ENCODE assay signal across 8 cellular contexts in genomic region chr5:168486136-168486879, GRCh38. TPM values are rescaled to one million over a fixed set of nuclear protein-coding genes. Genes with fewer than 3 reads are reported as not detected.
DNase-seq lines count a peak whose midpoint lies in the region; ATAC-seq and TF ChIP-seq lines count a peak whose summit lies in the region.

Gene RARS1, plus strand, starts transcription at chr5:168486471. Its CDS starts 28 bp downstream, at chr5:168486499.

- peak within 1 kb of the TSS; percentile 64 for H3K27ac ChIP-seq in CD4-positive, alpha-beta T cell (ENCODE audit: low read depth, low read length)
- peak within 1 kb of the TSS; percentile 54 to 61 for H3K27ac ChIP-seq in left lung

- peak; percentile 75 to 86 (median 81) for DNase-seq in CD4-positive, alpha-beta T cell
- DNase-seq in NCI-H748 treated with DMSO at 0.1 percent for 48 hours (lab: John Stamatoyannopoulos, UW) (peak; percentile 73), dermis blood vessel endothelial cell (peak; percentile 96), left lung (peak; percentile 95 to 97)
- DNase-seq in activated CD4-positive, alpha-beta T cell treated with anti-CD3 and anti-CD28 coated beads, Interleukin-2, amount 50 U/mL, for 4 hours: peak; percentile 81 to 83
- peak; percentile 87 to 89 for DNase-seq in stimulated activated CD4-positive, alpha-beta T cell treated with anti-CD3 and anti-CD28 coated beads, Interleukin-2, amount 100 ng/mL, for 48 hours

- peak within 1 kb of the TSS; percentile 97 for H3K4me3 Mint-ChIP-seq in CD4-positive, alpha-beta T cell

- POLR2A ChIA-PET in CD4-positive, alpha-beta T cell (lab: Charles Lee): interaction anchor here (0.8 to 1.0 kb wide), 2 partner anchors 21 to 94 kb away, joined by 4 read pairs; partner anchors contain the start of gene PANK3

- H3K4me3 ChIP-seq in left lung: peak within 1 kb of the TSS; percentile 87 to 94

- TF ChIP-seq CTCF in CD4-positive, alpha-beta T cell (IDR thresholded peaks at IDR 0.05): peak; percentile 96
- TF ChIP-seq CTCF in left lung (IDR thresholded peaks at IDR 0.05): peak; percentile 90 to 94

- H3K4me1 ChIP-seq in left lung: peaks cover 0 to 16% of the 10 kb centered on the region in 2 donors

- intact Hi-C loops in CD4-positive, alpha-beta T cell (cut with DNase I, micrococcal nuclease): loop anchor here (1.0 to 10.0 kb wide), 3 partner anchors 88 to 1096 kb away; partner anchors contain the start of genes PANK3 (in 2 of the 2) and SPDL1 (in 1 of the 2)
- intact Hi-C loops in left lung (cut with DNase I): no loop called here

- no peaks in the 10 kb centered on the region for H3K9me3 Mint-ChIP-seq in CD4-positive, alpha-beta T cell

- H3K36me3 ChIP-seq in left lung: peaks cover 0 to 33% of the 10 kb centered on the region in 2 donors

- no peaks in the 10 kb centered on the region for H3K27me3 Mint-ChIP-seq in CD4-positive, alpha-beta T cell

- peak within 1 kb of the TSS; percentile 83 for H3K27ac Mint-ChIP-seq in CD4-positive, alpha-beta T cell

- CTCF ChIA-PET in CD4-positive, alpha-beta T cell (lab: Charles Lee): interaction anchor here (1.1 to 1.4 kb wide), 3 partner anchors 9 to 93 kb away, joined by 3 to 5 read pairs (median 4); partner anchors contain the start of gene PANK3

- H3K36me3 Mint-ChIP-seq in CD4-positive, alpha-beta T cell (ENCODE audit: low read depth): peaks cover 51% of the 10 kb centered on the region

- no peaks in the 10 kb centered on the region for H3K9me3 ChIP-seq in CD4-positive, alpha-beta T cell (ENCODE audit: control insufficient read depth, low read length)
- H3K9me3 ChIP-seq in left lung: no peaks in the 10 kb centered on the region

- H3K27me3 ChIP-seq in CD4-positive, alpha-beta T cell (ENCODE audit: control insufficient read depth, insufficient read depth, low read length): no peaks in the 10 kb centered on the region
- no peaks in the 10 kb centered on the region for H3K27me3 ChIP-seq in left lung

- peak; percentile 81 for ATAC-seq in CD4-positive, alpha-beta T cell (ENCODE audit: poor library complexity)
- ATAC-seq in GM19395 (IDR thresholded peaks at IDR 0.05; ENCODE audit: unreplicated experiment) (peak; percentile 89), HG03565 (IDR thresholded peaks at IDR 0.05; ENCODE audit: unreplicated experiment) (peak; percentile 68), left lung (peak; percentile 100)

- peaks cover 39% of the 10 kb centered on the region for H3K4me1 Mint-ChIP-seq in CD4-positive, alpha-beta T cell (ENCODE audit: low read depth)

RNA-seq across cellular contexts. Expression of gene RARS1, which starts in this region (rescaled TPM):
- 10 to 100 TPM; 67.0 to 67.7 TPM for total RNA-seq in CD4-positive, alpha-beta T cell
- total RNA-seq in dermis blood vessel endothelial cell (141 and 175 TPM in 2 replicates), left lung (10 to 100 TPM; 67.2 to 80.7 TPM)

Comparison
In these comparisons a context has a peak if more than half of its experiments do, and no peak if none do; other contexts are left out.
1. Peak in every context shown above with its lines: DNase-seq, ATAC-seq, H3K4me3 ChIP-seq and H3K27ac ChIP-seq.
2. intact Hi-C loops: an anchor here in CD4-positive, alpha-beta T cell (1.0 to 10.0 kb wide); none called in left lung.